Comparison of ENCODE assay signal across 1 cellular context in the genomic region with DNA sequence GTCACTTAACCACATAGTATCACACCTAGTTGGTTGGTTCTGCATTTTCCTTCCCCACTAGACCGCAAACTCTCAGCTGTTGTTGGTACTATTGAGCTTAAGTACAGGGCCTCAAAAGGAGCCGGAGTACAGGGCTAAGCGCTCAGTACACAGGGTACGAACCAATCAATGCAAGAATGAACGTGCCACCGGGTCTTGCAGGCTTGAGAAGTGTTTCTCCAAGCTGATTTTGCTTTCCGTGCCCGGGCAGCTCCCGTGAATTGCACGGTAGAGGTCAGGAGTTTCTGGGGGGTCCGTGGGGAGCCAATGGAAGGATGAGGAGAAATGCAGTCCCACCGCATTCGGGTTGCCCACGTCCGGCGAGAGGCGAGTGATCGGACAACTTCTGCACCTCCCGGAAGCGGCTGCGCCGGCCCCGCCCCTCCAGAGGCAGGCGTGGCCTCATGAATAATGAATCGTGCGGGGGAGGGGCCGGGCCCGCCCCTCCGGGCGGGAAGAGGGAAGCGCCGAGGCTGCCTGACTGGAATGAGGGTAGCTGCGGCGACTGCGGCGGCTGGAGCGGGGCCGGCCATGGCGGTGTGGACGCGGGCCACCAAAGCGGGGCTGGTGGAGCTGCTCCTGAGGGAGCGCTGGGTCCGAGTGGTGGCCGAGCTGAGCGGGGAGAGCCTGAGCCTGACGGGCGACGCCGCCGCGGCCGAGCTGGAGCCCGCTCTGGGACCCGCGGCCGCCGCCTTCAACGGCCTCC.
TF ChIP-seq lines count a peak whose summit lies in the region.

TSS of gene SNTB2 (plus strand) at position 523 of the 745 bp plus-strand sequence. CDS start at position 526, 3 bp downstream.

TF ChIP-seq in K562, 482 proteins besides CTCF, POLR2A, EP300 and RAD21 (continued from another document and continues in another):
- TF ChIP-seq ZBTB40 (IDR thresholded peaks at IDR 0.05) (peak; percentile 69; the same call in 1 of the 2 replicates), ZBTB40 (CRISPR knock-in tag; IDR thresholded peaks at IDR 0.05) (no peak), ARID4B (CRISPR knock-in tag; IDR thresholded peaks at IDR 0.05) (peak; percentile 78), ETV1 (tag; conservative IDR thresholded peaks at IDR 0.05; ENCODE audit: low read depth) (peak; percentile 88), FOXA1 (IDR thresholded peaks at IDR 0.05; ENCODE audit: borderline replicate concordance) (no peak), NUFIP1 (IDR thresholded peaks at IDR 0.05; ENCODE audit: partially characterized antibody) (no peak), CBFB (CRISPR knock-in tag; IDR thresholded peaks at IDR 0.05) (peak; percentile 27; the same call in 1 of the 2 replicates), SMAD1 (IDR thresholded peaks at IDR 0.05; ENCODE audit: low read depth, low read length, partially characterized antibody) (peak; percentile 16), ZZZ3 (IDR thresholded peaks at IDR 0.05) (no peak), ATF1 (CRISPR knock-in tag; IDR thresholded peaks at IDR 0.05) (no peak), ATF1 (tag; IDR thresholded peaks at IDR 0.05) (0 out of 2 replicates have a peak, but pooled peaks have one; percentile 48), HDAC1 (IDR thresholded peaks at IDR 0.05) (peak in 1 of 2 experiments; percentile 57; a peak in 1 of 4 replicates), E2F3 (CRISPR knock-in tag; IDR thresholded peaks at IDR 0.05) (0 out of 2 replicates have a peak, but pooled peaks have one; percentile 65), NRF1 (conservative IDR thresholded peaks at IDR 0.05 in 1 of 2, IDR thresholded peaks at IDR 0.05 in 1 of 2) (peak; percentile 89 to 91), PTBP1 (IDR thresholded peaks at IDR 0.05; ENCODE audit: low read depth, low read length) (no peak), GABPB1 (CRISPR knock-in tag; IDR thresholded peaks at IDR 0.05) (peak; percentile 55), MTA3 (IDR thresholded peaks at IDR 0.05; ENCODE audit: borderline replicate concordance) (peak; percentile 66; the same call in 1 of the 2 replicates), TSHZ1 (CRISPR knock-in tag; IDR thresholded peaks at IDR 0.05) (no peak), HMGN3 (IDR thresholded peaks at IDR 0.05; ENCODE audit: borderline replicate concordance, extremely low read depth, insufficient read length, low read depth, low read length) (peak; percentile 88), PRPF4 (IDR thresholded peaks at IDR 0.05; ENCODE audit: insufficient read depth, low read depth, low read length, poor library complexity, severe bottlenecking) (peak; percentile 19), LEF1 (IDR thresholded peaks at IDR 0.05) (0 out of 2 replicates have a peak, but pooled peaks have one; percentile 34), ZKSCAN8 (CRISPR knock-in tag; IDR thresholded peaks at IDR 0.05) (no peak), NCOR1 (IDR thresholded peaks at IDR 0.05) (0 out of 2 replicates have a peak, but pooled peaks have one; percentile 8)
- TF ChIP-seq, protein P1, sequence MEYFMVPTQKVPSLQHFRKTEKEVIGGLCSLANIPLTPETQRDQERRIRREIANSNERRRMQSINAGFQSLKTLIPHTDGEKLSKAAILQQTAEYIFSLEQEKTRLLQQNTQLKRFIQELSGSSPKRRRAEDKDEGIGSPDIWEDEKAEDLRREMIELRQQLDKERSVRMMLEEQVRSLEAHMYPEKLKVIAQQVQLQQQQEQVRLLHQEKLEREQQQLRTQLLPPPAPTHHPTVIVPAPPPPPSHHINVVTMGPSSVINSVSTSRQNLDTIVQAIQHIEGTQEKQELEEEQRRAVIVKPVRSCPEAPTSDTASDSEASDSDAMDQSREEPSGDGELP (CRISPR knock-in tag; IDR thresholded peaks at IDR 0.05; ENCODE audit: borderline replicate concordance), result peak; percentile 88
- TF ChIP-seq, protein P2, sequence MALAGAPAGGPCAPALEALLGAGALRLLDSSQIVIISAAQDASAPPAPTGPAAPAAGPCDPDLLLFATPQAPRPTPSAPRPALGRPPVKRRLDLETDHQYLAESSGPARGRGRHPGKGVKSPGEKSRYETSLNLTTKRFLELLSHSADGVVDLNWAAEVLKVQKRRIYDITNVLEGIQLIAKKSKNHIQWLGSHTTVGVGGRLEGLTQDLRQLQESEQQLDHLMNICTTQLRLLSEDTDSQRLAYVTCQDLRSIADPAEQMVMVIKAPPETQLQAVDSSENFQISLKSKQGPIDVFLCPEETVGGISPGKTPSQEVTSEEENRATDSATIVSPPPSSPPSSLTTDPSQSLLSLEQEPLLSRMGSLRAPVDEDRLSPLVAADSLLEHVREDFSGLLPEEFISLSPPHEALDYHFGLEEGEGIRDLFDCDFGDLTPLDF (CRISPR knock-in tag; IDR thresholded peaks at IDR 0.05), result peak; percentile 79; the same call in 1 of the 2 replicates
- TF ChIP-seq, protein P3, sequence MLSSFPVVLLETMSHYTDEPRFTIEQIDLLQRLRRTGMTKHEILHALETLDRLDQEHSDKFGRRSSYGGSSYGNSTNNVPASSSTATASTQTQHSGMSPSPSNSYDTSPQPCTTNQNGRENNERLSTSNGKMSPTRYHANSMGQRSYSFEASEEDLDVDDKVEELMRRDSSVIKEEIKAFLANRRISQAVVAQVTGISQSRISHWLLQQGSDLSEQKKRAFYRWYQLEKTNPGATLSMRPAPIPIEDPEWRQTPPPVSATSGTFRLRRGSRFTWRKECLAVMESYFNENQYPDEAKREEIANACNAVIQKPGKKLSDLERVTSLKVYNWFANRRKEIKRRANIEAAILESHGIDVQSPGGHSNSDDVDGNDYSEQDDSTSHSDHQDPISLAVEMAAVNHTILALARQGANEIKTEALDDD (IDR thresholded peaks at IDR 0.05), result peak; percentile 70
- TF ChIP-seq, protein P4, sequence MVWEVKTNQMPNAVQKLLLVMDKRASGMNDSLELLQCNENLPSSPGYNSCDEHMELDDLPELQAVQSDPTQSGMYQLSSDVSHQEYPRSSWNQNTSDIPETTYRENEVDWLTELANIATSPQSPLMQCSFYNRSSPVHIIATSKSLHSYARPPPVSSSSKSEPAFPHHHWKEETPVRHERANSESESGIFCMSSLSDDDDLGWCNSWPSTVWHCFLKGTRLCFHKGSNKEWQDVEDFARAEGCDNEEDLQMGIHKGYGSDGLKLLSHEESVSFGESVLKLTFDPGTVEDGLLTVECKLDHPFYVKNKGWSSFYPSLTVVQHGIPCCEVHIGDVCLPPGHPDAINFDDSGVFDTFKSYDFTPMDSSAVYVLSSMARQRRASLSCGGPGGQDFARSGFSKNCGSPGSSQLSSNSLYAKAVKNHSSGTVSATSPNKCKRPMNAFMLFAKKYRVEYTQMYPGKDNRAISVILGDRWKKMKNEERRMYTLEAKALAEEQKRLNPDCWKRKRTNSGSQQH (CRISPR knock-in tag; IDR thresholded peaks at IDR 0.05), result no peak
